ENCODE assay signal across 14 cellular contexts in genomic region chr2:145760781-145761649, GRCh38.
A peak's percentile ranks its signal among the peaks of the same experiment; 100 is the strongest.
DNase-seq lines count a peak whose midpoint lies in the region; ATAC-seq and TF ChIP-seq lines count a peak whose summit lies in the region.
"Had no signal": no experiment of that assay in that cellular context is flagged by ENCODE, and none has a peak within 500 bp of the region (broad histone marks: within the 10 kb centered on the region; RNA-seq: fewer than 3 reads in every experiment).

No MANE protein-coding gene starts in this region.

- no peaks in the 10 kb centered on the region for H4K20me1 ChIP-seq in PC-9 (ENCODE audit: insufficient read depth)

- H3K14ac ChIP-seq in neuronal stem cell (ENCODE audit: low read length), result no peak overlapping the region

- H3K4me3 Mint-ChIP-seq in naive thymus-derived CD8-positive, alpha-beta T cell, result no peak overlapping the region
- H3K4me3 Mint-ChIP-seq: H9 had no signal

- no peaks in the 10 kb centered on the region for H3K79me1 ChIP-seq in neuronal stem cell (ENCODE audit: low read depth, low read length)

- H3K27ac Mint-ChIP-seq in naive thymus-derived CD8-positive, alpha-beta T cell, result no peak overlapping the region

- intact Hi-C loops in PC-9 (cut with micrococcal nuclease; ENCODE audit: unreplicated experiment), result loop anchor here (5.0 kb wide), 1 partner anchor 146 kb away; no protein-coding TSS in a partner anchor

- H3K27me3 ChIP-seq in PC-9 (ENCODE audit: insufficient read depth, low read depth), result no peaks in the 10 kb centered on the region
- no peaks in the 10 kb centered on the region for H3K27me3 ChIP-seq in neuronal stem cell (ENCODE audit: control insufficient read depth in 3 of 3, insufficient read depth in 3 of 3, low read depth in 1 of 3, low read length in 3 of 3)
- H3K27me3 ChIP-seq: testis had no signal

- TF ChIP-seq CTCF in PC-9 (conservative IDR thresholded peaks at IDR 0.05) (no peak), GM10266 (IDR thresholded peaks at IDR 0.05; ENCODE audit: control insufficient read depth, insufficient read depth, low read depth, missing control alignments) (no peak)

- CTCF ChIA-PET in PC-9 (lab: Charles Lee), result no interaction called here

- H4K91ac ChIP-seq in neuronal stem cell (ENCODE audit: low read depth, low read length, poor library complexity), result no peak overlapping the region

- no peak overlapping the region for H3K9ac ChIP-seq in neuronal stem cell (ENCODE audit: low read depth, low read length, poor library complexity)

- H3K9me3 Mint-ChIP-seq in naive thymus-derived CD8-positive, alpha-beta T cell, result no peaks in the 10 kb centered on the region
- H3K9me3 Mint-ChIP-seq: H9 had no signal

- H2AFZ ChIP-seq in PC-9 (no peak overlapping the region; the same call in 1 of the 2 replicates), neuronal stem cell (ENCODE audit: low read length) (peak overlapping the region; percentile 76)

- no peaks in the 10 kb centered on the region for H3K27me3 Mint-ChIP-seq in naive thymus-derived CD8-positive, alpha-beta T cell

- H3K27ac ChIP-seq in PC-9 (no peak overlapping the region), neuronal stem cell (replicated peaks; ENCODE audit: low read length) (no peak overlapping the region)
- H3K27ac ChIP-seq: HL-60, testis had no signal

- H3K36me3 ChIP-seq in PC-9 (ENCODE audit: low read depth) (no peaks in the 10 kb centered on the region), neuronal stem cell (replicated peaks in 1 of 2; ENCODE audit: control insufficient read depth in 2 of 2, insufficient read depth in 2 of 2, low read length in 2 of 2) (no peaks in the 10 kb centered on the region)

- H4K8ac ChIP-seq in neuronal stem cell (ENCODE audit: low read depth, low read length), result no peak overlapping the region

- no peak overlapping the region for H2BK5ac ChIP-seq in neuronal stem cell (ENCODE audit: low read length)

- no peak overlapping the region for H2BK15ac ChIP-seq in neuronal stem cell (ENCODE audit: low read length)

- H2BK120ac ChIP-seq in neuronal stem cell (ENCODE audit: low read depth, low read length), result no peak overlapping the region

- H3K4me2 ChIP-seq in PC-9 (no peak overlapping the region), neuronal stem cell (ENCODE audit: insufficient read depth, low read length, poor library complexity, severe bottlenecking) (no peak overlapping the region)

- H3K9me2 ChIP-seq in PC-9 (ENCODE audit: insufficient read depth), result no peaks in the 10 kb centered on the region

- no peak overlapping the region for H2AK5ac ChIP-seq in neuronal stem cell (ENCODE audit: low read depth, low read length)

- H3K4me3 ChIP-seq in PC-9 (no peak overlapping the region), neuronal stem cell (ENCODE audit: low read length in 2 of 2) (no peak overlapping the region)
- H3K4me3 ChIP-seq: testis had no signal

- no peak for ATAC-seq in naive thymus-derived CD8-positive, alpha-beta T cell

- POLR2A ChIA-PET in PC-9 (lab: Charles Lee; ENCODE audit: unreplicated experiment), result no interaction called here
- POLR2A ChIA-PET in naive thymus-derived CD8-positive, alpha-beta T cell (lab: Charles Lee), result no interaction called here

- no peaks in the 10 kb centered on the region for H3K4me1 Mint-ChIP-seq in naive thymus-derived CD8-positive, alpha-beta T cell

- H2BK12ac ChIP-seq in neuronal stem cell (ENCODE audit: low read length), result no peak overlapping the region

- no peaks in the 10 kb centered on the region for H3K9me3 ChIP-seq in PC-9 (ENCODE audit: insufficient read depth, low read depth)
- no peaks in the 10 kb centered on the region for H3K9me3 ChIP-seq in neuronal stem cell (replicated peaks in 1 of 2; ENCODE audit: control insufficient read depth in 2 of 2, insufficient read depth in 1 of 2, low read depth in 1 of 2, low read length in 2 of 2)
- H3K9me3 ChIP-seq: testis had no signal

- no peak overlapping the region for H3K23ac ChIP-seq in neuronal stem cell (ENCODE audit: low read depth, low read length, poor library complexity)

- H3K36me3 Mint-ChIP-seq in naive thymus-derived CD8-positive, alpha-beta T cell, result no peaks in the 10 kb centered on the region

- BruUV-seq in PC-9 (replicated peaks; lab: Mats Ljungman, UMichigan), result no TSS peak

- no peak overlapping the region for H3K18ac ChIP-seq in neuronal stem cell (ENCODE audit: low read length)

- H3K4ac ChIP-seq in neuronal stem cell (ENCODE audit: low read length), result no peak overlapping the region

- H3F3A ChIP-seq in PC-9 (ENCODE audit: insufficient read depth, low read depth), result no peaks in the 10 kb centered on the region

- no peaks in the 10 kb centered on the region for H3K4me1 ChIP-seq in PC-9 (replicated peaks; ENCODE audit: insufficient read depth)
- peaks cover 6 to 8% of the 10 kb centered on the region in 2 donors for H3K4me1 ChIP-seq in neuronal stem cell (ENCODE audit: control insufficient read depth in 2 of 2, insufficient read depth in 1 of 2, low read depth in 1 of 2, low read length in 2 of 2)
- H3K4me1 ChIP-seq: testis had no signal

- WGBS in neuronal stem cell (ENCODE audit: extremely low coverage in 2 of 2, insufficient read length in 2 of 2, insufficient replicate concordance in 1 of 2), 2 donors, result no CpG with 5 or more reads among the region's 4 CpGs

- peak; percentile 21 for DNase-seq in Daoy (ENCODE audit: low read depth)
- peak; percentile 28 to 38 for DNase-seq in PC-9
- peak; percentile 80 for DNase-seq in fibroblast of gingiva (ENCODE audit: low read depth)
- no peak for DNase-seq in neuronal stem cell (ENCODE audit: low spot score)
- no peak for DNase-seq in GM10266 (ENCODE audit: extremely low spot score)
- DNase-seq in germinal center (ENCODE audit: low spot score), result no peak
- no peak for DNase-seq in NCI-H2227 treated with DMSO at 0.1 percent for 48 hours (lab: John Stamatoyannopoulos, UW)
- no peak for DNase-seq in naive thymus-derived CD8-positive, alpha-beta T cell
- DNase-seq: activated CD4-positive, alpha-beta T cell treated with anti-CD3 and anti-CD28 coated beads, Interleukin-2, amount 50 U/mL, for 48 hours; foreskin melanocyte; H9; stimulated activated CD4-positive, alpha-beta T cell treated with anti-CD3 and anti-CD28 coated beads, Interleukin-2, amount 100 ng/mL, for 24 hours; testis had no signal

- no peaks in the 10 kb centered on the region for H3K79me2 ChIP-seq in PC-9 (ENCODE audit: low read depth)

Comparison
In these comparisons a context has a peak if more than half of its experiments do, and no peak if none do; other contexts are left out.
1. DNase-seq: peak in Daoy (single experiment), PC-9 (2 of 2) and fibroblast of gingiva (single experiment); none in neuronal stem cell (single experiment), GM10266 (single experiment), germinal center (single experiment), NCI-H2227 treated with DMSO at 0.1 percent for 48 hours (single experiment) and naive thymus-derived CD8-positive, alpha-beta T cell (0 of 10).